7 cellular contexts compared by ENCODE assay signal in genomic region chr3:9932535-9932842, GRCh38. TPM values are rescaled to one million over a fixed set of nuclear protein-coding genes. Genes with fewer than 3 reads are reported as not detected.
A peak's percentile ranks its signal among the peaks of the same experiment; 100 is the strongest.
DNase-seq lines count a peak whose midpoint lies in the region; FAIRE-seq and TF ChIP-seq lines count a peak whose summit lies in the region.

No MANE protein-coding gene starts in this region.

- peaks cover 4% of the 10 kb centered on the region for H3K36me3 Mint-ChIP-seq in activated naive CD8-positive, alpha-beta T cell treated with anti-CD3 and anti-CD28 coated beads for 36 hours

- H3K27me3 ChIP-seq in HUES6 (ENCODE audit: control insufficient read depth, insufficient read depth, low read length) (no peaks in the 10 kb centered on the region), keratinocyte (ENCODE audit: control insufficient read depth, extremely low read depth, insufficient read depth, low read length) (no peaks in the 10 kb centered on the region), stomach (no peaks in the 10 kb centered on the region)

- H4K20me1 ChIP-seq in keratinocyte (ENCODE audit: control insufficient read depth, extremely low read depth, insufficient read depth, low read length): no peaks in the 10 kb centered on the region

- H3K4me2 ChIP-seq in keratinocyte (ENCODE audit: control insufficient read depth, extremely low read depth, insufficient read depth, low read depth, low read length): peak overlapping the region; percentile 77

- TF ChIP-seq POLR2A in stomach (IDR thresholded peaks at IDR 0.05): no peak

- TF ChIP-seq CTCF in keratinocyte (optimal IDR thresholded peaks at IDR 0.05 in 1 of 3, IDR thresholded peaks at IDR 0.05 in 1 of 3, conservative IDR thresholded peaks at IDR 0.05 in 1 of 3; ENCODE audit: extremely low read depth in 1 of 3, insufficient read depth in 2 of 3, low read length in 3 of 3): no peak
- no peak for TF ChIP-seq CTCF in stomach (IDR thresholded peaks at IDR 0.05)

- H3K79me2 ChIP-seq in keratinocyte (ENCODE audit: control insufficient read depth, insufficient read depth, low read length): peaks cover 4% of the 10 kb centered on the region

- peak overlapping the region; percentile 95 for H3K27ac Mint-ChIP-seq in activated naive CD8-positive, alpha-beta T cell treated with anti-CD3 and anti-CD28 coated beads for 36 hours

- H3K4me3 ChIP-seq in HUES6 (ENCODE audit: low read depth, low read length) (peak overlapping the region; percentile 77), keratinocyte (ENCODE audit: control insufficient read depth in 2 of 3, extremely low read depth in 1 of 3, insufficient read depth in 2 of 3, low read depth in 1 of 3, low read length in 3 of 3) (peak overlapping the region; percentile 78 to 91 (median 89)), stomach (peak overlapping the region; percentile 64 to 78 (median 76))

- H3K27me3 Mint-ChIP-seq in activated naive CD8-positive, alpha-beta T cell treated with anti-CD3 and anti-CD28 coated beads for 36 hours: no peaks in the 10 kb centered on the region

- H3K36me3 ChIP-seq in HUES6 (ENCODE audit: control insufficient read depth, insufficient read depth, low read length): peaks cover 26% of the 10 kb centered on the region
- H3K36me3 ChIP-seq in keratinocyte (ENCODE audit: control insufficient read depth in 2 of 2, extremely low read depth in 1 of 2, insufficient read depth in 2 of 2, low read length in 2 of 2): peaks cover 4 to 9% of the 10 kb centered on the region in 2 experiments
- peaks cover 0 to 51% (median 38%) of the 10 kb centered on the region in 4 donors for H3K36me3 ChIP-seq in stomach

- H3K9me3 Mint-ChIP-seq in activated naive CD8-positive, alpha-beta T cell treated with anti-CD3 and anti-CD28 coated beads for 36 hours: no peaks in the 10 kb centered on the region

- no peak for DNase-seq in activated naive CD8-positive, alpha-beta T cell treated with anti-CD3 and anti-CD28 coated beads for 36 hours
- DNase-seq in keratinocyte (ENCODE audit: low read depth, low spot score) (no peak), stomach (no peak), ACHN (no peak), NCI-H510A (lab: John Stamatoyannopoulos, UW) (no peak), G401 (ENCODE audit: low spot score) (no peak)

- no peaks in the 10 kb centered on the region for H3K9me1 ChIP-seq in keratinocyte (ENCODE audit: control insufficient read depth, extremely low read depth, insufficient read depth, low read length)

- H3K4me3 Mint-ChIP-seq in activated naive CD8-positive, alpha-beta T cell treated with anti-CD3 and anti-CD28 coated beads for 36 hours: peak overlapping the region; percentile 99

- no peak for FAIRE-seq in keratinocyte (lab: Jason Lieb, UNC)

- 0 out of 2 replicates have a peak, but pooled peaks cover 3% of the 10 kb centered on the region for H3K9me3 ChIP-seq in HUES6 (ENCODE audit: control insufficient read depth, insufficient read depth, low read depth, low read length)
- H3K9me3 ChIP-seq in keratinocyte (ENCODE audit: control insufficient read depth, low read depth, low read length): no peaks in the 10 kb centered on the region
- no peaks in the 10 kb centered on the region for H3K9me3 ChIP-seq in stomach

- intact Hi-C loops in stomach (cut with DNase I; ENCODE audit: low total_unique reads): no loop called here

- peaks cover 7% of the 10 kb centered on the region for H3K4me1 ChIP-seq in HUES6 (ENCODE audit: control insufficient read depth, insufficient read depth, low read length)
- peaks cover 17% of the 10 kb centered on the region for H3K4me1 ChIP-seq in keratinocyte (ENCODE audit: control insufficient read depth, extremely low read depth, insufficient read depth, low read length)
- peaks cover 12 to 51% (median 45%) of the 10 kb centered on the region in 4 donors for H3K4me1 ChIP-seq in stomach

- no peak overlapping the region for H3K27ac ChIP-seq in HUES6 (ENCODE audit: low read depth, low read length)
- peak overlapping the region; percentile 52 for H3K27ac ChIP-seq in keratinocyte (ENCODE audit: control insufficient read depth, insufficient read depth, low read length)
- peak overlapping the region; percentile 93 to 98 (median 95) for H3K27ac ChIP-seq in stomach

- H3K4me1 Mint-ChIP-seq in activated naive CD8-positive, alpha-beta T cell treated with anti-CD3 and anti-CD28 coated beads for 36 hours: peaks cover 29% of the 10 kb centered on the region

- 3 to 10% (median 7%) methylated on average over 8 to 13 of the region's 13 CpGs for WGBS in stomach, 5 donors

- H3K9ac ChIP-seq in HUES6 (ENCODE audit: low read length) (no peak overlapping the region), keratinocyte (ENCODE audit: control insufficient read depth, extremely low read depth, insufficient read depth, low read length) (peak overlapping the region; percentile 85)

- in situ Hi-C loops in ACHN (cut with HindIII; ENCODE audit: low pct_ligation_motif_present, low pct_unique_long_range_greater_than_20kb, low sequenced_read_pairs) (no loop called here), G401 (cut with HindIII; ENCODE audit: low sequenced_read_pairs) (no loop called here)

- peak overlapping the region; percentile 66 for H2AFZ ChIP-seq in keratinocyte (ENCODE audit: control insufficient read depth, low read length)

- TF ChIP-seq EP300 in stomach (IDR thresholded peaks at IDR 0.05): no peak

- dilution Hi-C loops in keratinocyte (cut with MboI; ENCODE audit: extremely low pct_ligation_motif_present, low sequenced_read_pairs): no loop called here

RNA-seq across cellular contexts. Expression of gene CRELD1, which starts 1.1 kb away (rescaled TPM):
- total RNA-seq in activated naive CD8-positive, alpha-beta T cell treated with anti-CD3 and anti-CD28 coated beads for 36 hours: 1 to 10 TPM; 7.9 to 10.0 TPM
- polyA plus RNA-seq in keratinocyte (11.2 to 19.2 TPM (median 17.1 TPM) in 3 replicates), stomach (10 to 100 TPM in 2 of 3 donors, 1 to 10 TPM in 1; 7.5 to 52.3 (median 21.6) TPM)
- polyA plus RNA-seq in keratinocyte (2011; ENCODE audit: low read depth): 19.6 TPM
- 5.9 and 10.4 TPM in 2 replicates for polyA plus RNA-seq in keratinocyte (2011; cell fraction: cytosol; rRNA removed)
- 38.5 and 42.9 TPM in 2 replicates for polyA plus RNA-seq in keratinocyte (2011; cell fraction: nucleus; rRNA removed)
- polyA plus RNA-seq in keratinocyte (2012; ENCODE audit: low replicate concordance): 13.6 and 30.7 TPM in 2 replicates
- polyA minus RNA-seq in keratinocyte: 6.8 to 29.0 TPM (median 8.4 TPM) in 3 replicates
- polyA minus RNA-seq in keratinocyte (2011; cell fraction: cytosol; rRNA and poly(A)+ RNA removed): 11.7 TPM
- polyA minus RNA-seq in keratinocyte (2011; cell fraction: nucleus; rRNA and poly(A)+ RNA removed): 7.0 and 11.8 TPM in 2 replicates
- 10 to 100 TPM in 4 of 5 donors, 1 to 10 TPM in 1; 6.2 to 71.5 (median 23.9) TPM for total RNA-seq in stomach
- total RNA-seq in G401 (2014; rRNA removed; shearing (Covaris generic)): 13.3 and 30.0 TPM in 2 replicates

RNA-seq across cellular contexts. Expression of gene IL17RC, which starts 15.6 kb away (rescaled TPM):
- under 1 TPM; 0.36 to 0.60 TPM for total RNA-seq in activated naive CD8-positive, alpha-beta T cell treated with anti-CD3 and anti-CD28 coated beads for 36 hours
- 6.3 to 12.7 TPM (median 7.4 TPM) in 3 replicates for polyA plus RNA-seq in keratinocyte
- polyA plus RNA-seq in keratinocyte (2011; ENCODE audit: low read depth): 11.4 TPM
- polyA plus RNA-seq in keratinocyte (2011; cell fraction: cytosol; rRNA removed): 5.2 and 8.5 TPM in 2 replicates
- polyA plus RNA-seq in keratinocyte (2011; cell fraction: nucleus; rRNA removed): 15.8 and 17.6 TPM in 2 replicates
- 8.2 and 17.4 TPM in 2 replicates for polyA plus RNA-seq in keratinocyte (2012; ENCODE audit: low replicate concordance)
- polyA minus RNA-seq in keratinocyte: 14.8 to 17.4 TPM (median 15.8 TPM) in 3 replicates
- 18.6 TPM for polyA minus RNA-seq in keratinocyte (2011; cell fraction: cytosol; rRNA and poly(A)+ RNA removed)
- 7.2 and 8.9 TPM in 2 replicates for polyA minus RNA-seq in keratinocyte (2011; cell fraction: nucleus; rRNA and poly(A)+ RNA removed)
- 100 to 1,000 TPM in 3 of 5 donors, 10 to 100 TPM in 2; 20.1 to 284 (median 111) TPM for total RNA-seq in stomach
- polyA plus RNA-seq in stomach: 10 to 100 TPM; 24.2 to 40.6 (median 25.5) TPM
- 12.2 and 22.5 TPM in 2 replicates for total RNA-seq in G401 (2014; rRNA removed; shearing (Covaris generic))

RNA-seq across cellular contexts. Expression of gene PRRT3, which starts 19.7 kb away (rescaled TPM):
- total RNA-seq in activated naive CD8-positive, alpha-beta T cell treated with anti-CD3 and anti-CD28 coated beads for 36 hours: 1 to 10 TPM; 8.0 to 8.6 TPM
- polyA plus RNA-seq in keratinocyte (0.22 to 0.49 TPM (median 0.41 TPM) in 3 replicates), stomach (under 1 TPM; 0.44 to 0.92 (median 0.80) TPM)
- polyA plus RNA-seq in keratinocyte (2011; ENCODE audit: low read depth): 0.11 TPM
- 0.12 and 0.21 TPM in 2 replicates for polyA plus RNA-seq in keratinocyte (2011; cell fraction: cytosol; rRNA removed)
- 0.75 and 1.2 TPM in 2 replicates for polyA plus RNA-seq in keratinocyte (2011; cell fraction: nucleus; rRNA removed)
- 0.55 and 0.71 TPM in 2 replicates for polyA plus RNA-seq in keratinocyte (2012; ENCODE audit: low replicate concordance)
- polyA minus RNA-seq in keratinocyte: 0.54 to 1.3 TPM (median 1.0 TPM) in 3 replicates
- polyA minus RNA-seq in keratinocyte (2011; cell fraction: cytosol; rRNA and poly(A)+ RNA removed): 0.58 TPM
- polyA minus RNA-seq in keratinocyte (2011; cell fraction: nucleus; rRNA and poly(A)+ RNA removed): 0.93 and 1.3 TPM in 2 replicates
- 10 to 100 TPM in 1 of 5 donors, 1 to 10 TPM in 2, under 1 TPM in 2; 0.58 to 31.6 (median 5.4) TPM for total RNA-seq in stomach
- total RNA-seq in G401 (2014; rRNA removed; shearing (Covaris generic)): 8.6 and 11.5 TPM in 2 replicates

RNA-seq across cellular contexts. Expression of gene IL17RE, which starts 29.8 kb away (rescaled TPM):
- total RNA-seq in activated naive CD8-positive, alpha-beta T cell treated with anti-CD3 and anti-CD28 coated beads for 36 hours: 1 to 10 TPM; 1.2 to 1.8 TPM
- polyA plus RNA-seq in keratinocyte: 10.7 to 24.4 TPM (median 16.0 TPM) in 3 replicates
- polyA plus RNA-seq in keratinocyte (2011; ENCODE audit: low read depth): 3.9 TPM
- 4.9 and 5.0 TPM in 2 replicates for polyA plus RNA-seq in keratinocyte (2011; cell fraction: cytosol; rRNA removed)
- polyA plus RNA-seq in keratinocyte (2011; cell fraction: nucleus; rRNA removed): 33.2 and 37.8 TPM in 2 replicates
- 7.2 and 14.9 TPM in 2 replicates for polyA plus RNA-seq in keratinocyte (2012; ENCODE audit: low replicate concordance)
- polyA minus RNA-seq in keratinocyte: 9.0 to 18.6 TPM (median 15.5 TPM) in 3 replicates
- polyA minus RNA-seq in keratinocyte (2011; cell fraction: cytosol; rRNA and poly(A)+ RNA removed): 5.4 TPM
- 10.0 and 16.3 TPM in 2 replicates for polyA minus RNA-seq in keratinocyte (2011; cell fraction: nucleus; rRNA and poly(A)+ RNA removed)
- total RNA-seq in stomach: 100 to 1,000 TPM in 2 of 5 donors, 10 to 100 TPM in 3; 11.4 to 301 (median 60.1) TPM
- polyA plus RNA-seq in stomach: 10 to 100 TPM; 10.3 to 22.0 (median 13.0) TPM
- 3.6 and 5.3 TPM in 2 replicates for total RNA-seq in G401 (2014; rRNA removed; shearing (Covaris generic))

RNA-seq across cellular contexts. Expression of gene JAGN1, which starts 42.1 kb away (rescaled TPM):
- total RNA-seq in activated naive CD8-positive, alpha-beta T cell treated with anti-CD3 and anti-CD28 coated beads for 36 hours: 10 to 100 TPM; 49.0 to 49.2 TPM
- polyA plus RNA-seq in keratinocyte (45.1 to 61.1 TPM (median 48.0 TPM) in 3 replicates), stomach (10 to 100 TPM; 26.5 to 56.6 (median 37.7) TPM)
- polyA plus RNA-seq in keratinocyte (2011; ENCODE audit: low read depth): 3.1 TPM
- 34.2 and 48.7 TPM in 2 replicates for polyA plus RNA-seq in keratinocyte (2011; cell fraction: cytosol; rRNA removed)
- polyA plus RNA-seq in keratinocyte (2011; cell fraction: nucleus; rRNA removed): 28.5 and 29.3 TPM in 2 replicates
- polyA plus RNA-seq in keratinocyte (2012; ENCODE audit: low replicate concordance): 29.2 and 39.8 TPM in 2 replicates
- polyA minus RNA-seq in keratinocyte: 40.4 to 53.0 TPM (median 46.5 TPM) in 3 replicates
- polyA minus RNA-seq in keratinocyte (2011; cell fraction: cytosol; rRNA and poly(A)+ RNA removed): 26.5 TPM
- polyA minus RNA-seq in keratinocyte (2011; cell fraction: nucleus; rRNA and poly(A)+ RNA removed): 8.2 and 16.0 TPM in 2 replicates
- total RNA-seq in stomach: 10 to 100 TPM in 3 of 5 donors, 1 to 10 TPM in 1, not detected in 1; 9.4 to 28.4 (median 20.7) TPM
- 25.1 and 30.0 TPM in 2 replicates for total RNA-seq in G401 (2014; rRNA removed; shearing (Covaris generic))
